1 cellular context compared by ENCODE assay signal in genomic region chr5:180286-180918, GRCh38.
TF ChIP-seq lines count a peak whose summit lies in the region.

No MANE protein-coding gene starts in this region.

TF ChIP-seq in GM23338, 12 proteins besides CTCF, POLR2A, EP300 and RAD21 (continued from another document):
- TF ChIP-seq ZNF462 (CRISPR knock-in tag; IDR thresholded peaks at IDR 0.05), result no peak
- no peak for TF ChIP-seq POLR2AphosphoS5 (IDR thresholded peaks at IDR 0.05; ENCODE audit: low read depth)
- TF ChIP-seq EZH2 (IDR thresholded peaks at IDR 0.05; ENCODE audit: low read depth, unreplicated experiment), result no peak
- TF ChIP-seq ZNF331 (CRISPR knock-in tag; IDR thresholded peaks at IDR 0.05; ENCODE audit: low read depth), result no peak
- no peak for TF ChIP-seq NANOG (IDR thresholded peaks at IDR 0.05; ENCODE audit: borderline replicate concordance)
- no peak for TF ChIP-seq EZH2phosphoT487 (IDR thresholded peaks at IDR 0.05; ENCODE audit: unreplicated experiment)
- TF ChIP-seq ZNF114 (CRISPR knock-in tag; IDR thresholded peaks at IDR 0.05), result no peak
TF ChIP-seq in GM23338: peak in this region for 0.
